In the genomic region with DNA sequence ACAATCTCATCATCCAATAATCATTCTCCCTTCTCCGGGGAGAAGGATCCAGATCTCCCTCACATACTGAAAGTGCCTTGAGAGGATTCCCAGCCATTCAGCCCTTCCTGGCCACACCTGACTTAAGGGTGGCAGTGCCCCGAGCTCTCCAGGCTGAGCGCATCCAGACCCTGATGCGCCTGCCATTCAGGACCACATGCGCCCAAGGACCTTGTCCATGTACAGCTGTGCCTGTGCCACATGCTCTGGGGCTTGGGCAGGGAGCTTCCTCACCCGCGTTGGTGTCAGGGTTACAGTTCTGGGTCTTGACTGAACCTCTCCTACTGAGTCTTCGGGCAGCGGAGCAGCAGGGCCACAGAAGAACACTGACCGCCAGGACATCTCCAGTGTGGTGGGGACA, we compare ENCODE assay signal across 1 cellular context.
TF ChIP-seq lines count a peak whose summit lies in the region.

No MANE protein-coding gene starts in this region.

TF ChIP-seq in K562, 482 proteins besides CTCF, POLR2A, EP300 and RAD21:
- TF ChIP-seq OTX1 (CRISPR knock-in tag; IDR thresholded peaks at IDR 0.05) (no peak), RBM22 (IDR thresholded peaks at IDR 0.05; ENCODE audit: low read depth, low read length, poor library complexity, severe bottlenecking) (peak; percentile 49), NELFE (IDR thresholded peaks at IDR 0.05; ENCODE audit: insufficient read depth, insufficient read length) (no peak), POLR2G (IDR thresholded peaks at IDR 0.05; ENCODE audit: low read depth, low read length) (peak; percentile 54)
- TF ChIP-seq, protein P1, sequence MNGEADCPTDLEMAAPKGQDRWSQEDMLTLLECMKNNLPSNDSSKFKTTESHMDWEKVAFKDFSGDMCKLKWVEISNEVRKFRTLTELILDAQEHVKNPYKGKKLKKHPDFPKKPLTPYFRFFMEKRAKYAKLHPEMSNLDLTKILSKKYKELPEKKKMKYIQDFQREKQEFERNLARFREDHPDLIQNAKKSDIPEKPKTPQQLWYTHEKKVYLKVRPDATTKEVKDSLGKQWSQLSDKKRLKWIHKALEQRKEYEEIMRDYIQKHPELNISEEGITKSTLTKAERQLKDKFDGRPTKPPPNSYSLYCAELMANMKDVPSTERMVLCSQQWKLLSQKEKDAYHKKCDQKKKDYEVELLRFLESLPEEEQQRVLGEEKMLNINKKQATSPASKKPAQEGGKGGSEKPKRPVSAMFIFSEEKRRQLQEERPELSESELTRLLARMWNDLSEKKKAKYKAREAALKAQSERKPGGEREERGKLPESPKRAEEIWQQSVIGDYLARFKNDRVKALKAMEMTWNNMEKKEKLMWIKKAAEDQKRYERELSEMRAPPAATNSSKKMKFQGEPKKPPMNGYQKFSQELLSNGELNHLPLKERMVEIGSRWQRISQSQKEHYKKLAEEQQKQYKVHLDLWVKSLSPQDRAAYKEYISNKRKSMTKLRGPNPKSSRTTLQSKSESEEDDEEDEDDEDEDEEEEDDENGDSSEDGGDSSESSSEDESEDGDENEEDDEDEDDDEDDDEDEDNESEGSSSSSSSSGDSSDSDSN (IDR thresholded peaks at IDR 0.05; ENCODE audit: borderline replicate concordance in 1 of 2, low read depth in 2 of 2, low read length in 2 of 2) = no peak
